Comparison of ENCODE assay signal across 10 cellular contexts in genomic region chr7:116218051-116218645, GRCh38. TPM values are rescaled to one million over a fixed set of nuclear protein-coding genes. Genes with fewer than 3 reads are reported as not detected.
A peak's percentile ranks its signal among the peaks of the same experiment; 100 is the strongest.
DNase-seq lines count a peak whose midpoint lies in the region; ATAC-seq, FAIRE-seq and TF ChIP-seq lines count a peak whose summit lies in the region.
"Had no signal": no experiment of that assay in that cellular context is flagged by ENCODE, and none has a peak within 500 bp of the region (broad histone marks: within the 10 kb centered on the region; RNA-seq: fewer than 3 reads in every experiment).

No MANE protein-coding gene starts in this region.

- H3K9me3 ChIP-seq in CD8-positive, alpha-beta memory T cell (ENCODE audit: low read length), result no peaks in the 10 kb centered on the region

- FAIRE-seq in bronchial epithelial cell (lab: Jason Lieb, UNC), result no peak
- no peak for FAIRE-seq in GM12892 (lab: Jason Lieb, UNC)

- no peak for ATAC-seq in naive thymus-derived CD8-positive, alpha-beta T cell
- ATAC-seq in GM18861 (IDR thresholded peaks at IDR 0.05; ENCODE audit: unreplicated experiment), result no peak

- TF ChIP-seq POLR2A in GM12892 (IDR thresholded peaks at IDR 0.05; ENCODE audit: low read depth, low read length), result no peak

- H3K36me3 Mint-ChIP-seq in CD8-positive, alpha-beta memory T cell, result peaks cover 5 to 12% (median 6%) of the 10 kb centered on the region in 3 donors
- H3K36me3 Mint-ChIP-seq in naive thymus-derived CD8-positive, alpha-beta T cell, result peaks cover 0 to 10% (median 0%) of the 10 kb centered on the region in 3 donors

- no peak overlapping the region for H3K4me3 ChIP-seq in CD8-positive, alpha-beta memory T cell (ENCODE audit: low read length)
- H3K4me3 ChIP-seq in bronchial epithelial cell (ENCODE audit: low read depth, low read length), result no peak overlapping the region
- H3K4me3 ChIP-seq: skin epidermis had no signal

- peaks cover 91 to 98% (median 95%) of the 10 kb centered on the region in 3 donors for H3K4me1 Mint-ChIP-seq in CD8-positive, alpha-beta memory T cell
- peaks cover 42 to 96% (median 84%) of the 10 kb centered on the region in 4 donors for H3K4me1 Mint-ChIP-seq in naive thymus-derived CD8-positive, alpha-beta T cell

- POLR2A ChIA-PET in CD8-positive, alpha-beta memory T cell (lab: Charles Lee), result no interaction called here
- POLR2A ChIA-PET in naive thymus-derived CD8-positive, alpha-beta T cell (lab: Charles Lee), result no interaction called here

- no peak for DNase-seq in CD8-positive, alpha-beta memory T cell
- peak; percentile 97 for DNase-seq in NCI-H226
- peak; percentile 83 for DNase-seq in bronchial epithelial cell (ENCODE audit: low read depth)
- no peak for DNase-seq in naive thymus-derived CD8-positive, alpha-beta T cell
- DNase-seq in T-helper 9 cell, result no peak
- DNase-seq in SKM-1 (lab: John Stamatoyannopoulos, UW; ENCODE audit: unreplicated experiment), result no peak
- no peak for DNase-seq in GM12892 (ENCODE audit: insufficient read length)
- DNase-seq: cortex of kidney had no signal

- H3K27ac Mint-ChIP-seq in CD8-positive, alpha-beta memory T cell, result peak overlapping the region in 7 of 8 donors; percentile 10 to 81 (median 43)
- H3K27ac Mint-ChIP-seq in naive thymus-derived CD8-positive, alpha-beta T cell, result peak overlapping the region; percentile 6 to 80 (median 52)

- no peaks in the 10 kb centered on the region for H3K27me3 ChIP-seq in CD8-positive, alpha-beta memory T cell (ENCODE audit: insufficient read depth, low read length, poor library complexity, severe bottlenecking)
- no peaks in the 10 kb centered on the region for H3K27me3 ChIP-seq in bronchial epithelial cell (ENCODE audit: control insufficient read depth, insufficient read depth, low read length)

- H3K4me1 ChIP-seq in CD8-positive, alpha-beta memory T cell (ENCODE audit: insufficient read depth, low read length), result peaks cover 96% of the 10 kb centered on the region

- no peaks in the 10 kb centered on the region for H3K27me3 Mint-ChIP-seq in CD8-positive, alpha-beta memory T cell
- no peaks in the 10 kb centered on the region for H3K27me3 Mint-ChIP-seq in naive thymus-derived CD8-positive, alpha-beta T cell

- H3K9me3 Mint-ChIP-seq in CD8-positive, alpha-beta memory T cell, result no peaks in the 10 kb centered on the region
- peaks cover 0 to 3% (median 0%) of the 10 kb centered on the region in 9 donors for H3K9me3 Mint-ChIP-seq in naive thymus-derived CD8-positive, alpha-beta T cell

- H3K27ac ChIP-seq in CD8-positive, alpha-beta memory T cell (ENCODE audit: low read depth, low read length), result no peak overlapping the region

- H3K36me3 ChIP-seq in CD8-positive, alpha-beta memory T cell (ENCODE audit: insufficient read depth, low read length), result no peaks in the 10 kb centered on the region
- no peaks in the 10 kb centered on the region for H3K36me3 ChIP-seq in bronchial epithelial cell (ENCODE audit: control insufficient read depth, insufficient read depth, low read length)

- TF ChIP-seq CTCF in bronchial epithelial cell (IDR thresholded peaks at IDR 0.05; ENCODE audit: insufficient read depth, low read length, severe bottlenecking), result no peak

- CTCF ChIA-PET in CD8-positive, alpha-beta memory T cell (lab: Charles Lee), result interaction anchor here (2.2 kb wide), 1 partner anchor 308 kb away, joined by 7 read pairs; no protein-coding TSS in a partner anchor

- peak overlapping the region in 6 of 7 donors; percentile 13 to 88 (median 44) for H3K4me3 Mint-ChIP-seq in CD8-positive, alpha-beta memory T cell
- H3K4me3 Mint-ChIP-seq in naive thymus-derived CD8-positive, alpha-beta T cell, result peak overlapping the region; percentile 25 to 58 (median 36)

RNA-seq across cellular contexts. Expression of gene TES, which starts 7.8 kb away (rescaled TPM):
- total RNA-seq in CD8-positive, alpha-beta memory T cell, result 10 to 100 TPM; 58.4 to 59.0 TPM
- 193 TPM for polyA plus RNA-seq in CD8-positive, alpha-beta memory T cell
- 276 and 348 TPM in 2 replicates for total RNA-seq in bronchial epithelial cell
- 100 to 1,000 TPM; 119 to 122 TPM for total RNA-seq in naive thymus-derived CD8-positive, alpha-beta T cell
- 100 to 1,000 TPM; 177 to 185 (median 181) TPM for polyA plus RNA-seq in naive thymus-derived CD8-positive, alpha-beta T cell
- 65.6 TPM for polyA plus RNA-seq in GM12892 (2012; ENCODE audit: missing spikeins)

Comparison
In these comparisons a context has a peak if more than half of its experiments do, and no peak if none do; other contexts are left out.
1. DNase-seq: peak in NCI-H226 (single experiment) and bronchial epithelial cell (single experiment); none in CD8-positive, alpha-beta memory T cell (0 of 5), naive thymus-derived CD8-positive, alpha-beta T cell (0 of 10), T-helper 9 cell (single experiment), SKM-1 (single experiment) and GM12892 (single experiment).